Comparison of ENCODE assay signal across 10 cellular contexts in genomic region chrX:3549442-3549875, GRCh38.
DNase-seq lines count a peak whose midpoint lies in the region; ATAC-seq and TF ChIP-seq lines count a peak whose summit lies in the region.
"Had no signal": no experiment of that assay in that cellular context is flagged by ENCODE, and none has a peak within 500 bp of the region (broad histone marks: within the 10 kb centered on the region; RNA-seq: fewer than 3 reads in every experiment).

No MANE protein-coding gene starts in this region.

- no peak overlapping the region for H3T11ph ChIP-seq in H9 (ENCODE audit: low read length)

- H3K27ac ChIP-seq in A673 (ENCODE audit: low read depth, low read length, poor library complexity, severe bottlenecking) (no peak overlapping the region), H9 (ENCODE audit: insufficient read length, low read depth, low read length) (no peak overlapping the region)
- no peak overlapping the region for H3K27ac ChIP-seq in effector memory CD4-positive, alpha-beta T cell (ENCODE audit: insufficient read depth, low read length, poor library complexity, severe bottlenecking)

- CTCF ChIA-PET in A673 (lab: Charles Lee): interaction anchor here (0.7 kb wide), 1 partner anchor 252 kb away, joined by 3 read pairs; no protein-coding TSS in a partner anchor

- H3K27ac Mint-ChIP-seq in H9 (no peak overlapping the region), natural killer cell (no peak overlapping the region)
- H3K27ac Mint-ChIP-seq: type B pancreatic cell had no signal

- no TSS peak for BruUV-seq in A673 (replicated peaks; lab: Mats Ljungman, UMichigan)

- no peak for TF ChIP-seq CTCF in A673 (conservative IDR thresholded peaks at IDR 0.05; ENCODE audit: low read depth, low read length)
- no peak for TF ChIP-seq CTCF in H9 (conservative IDR thresholded peaks at IDR 0.05)
- TF ChIP-seq CTCF in natural killer cell (IDR thresholded peaks at IDR 0.05): no peak

- DNase-seq in A673 (ENCODE audit: low spot score): peak; percentile 54
- DNase-seq in H9: no peak
- DNase-seq in stimulated activated naive CD4-positive, alpha-beta T cell (lab: John Stamatoyannopoulos, UW): no peak
- DNase-seq in stimulated activated naive CD4-positive, alpha-beta T cell treated with Interleukin-2 at 50 U/mL for 16 hours (lab: John Stamatoyannopoulos, UW): no peak
- DNase-seq in effector memory CD4-positive, alpha-beta T cell: no peak
- no peak for DNase-seq in natural killer cell
- DNase-seq: activated naive CD4-positive, alpha-beta T cell had no signal

- POLR2A ChIA-PET in A673 (lab: Charles Lee; ENCODE audit: low non-redundant PET): no interaction called here

- H3K4me3 ChIP-seq in A673 (ENCODE audit: low read depth, low read length, poor library complexity, severe bottlenecking) (peak overlapping the region; percentile 34), iPS-15b (ENCODE audit: low read depth, low read length) (peak overlapping the region; percentile 8)
- no peak overlapping the region for H3K4me3 ChIP-seq in effector memory CD4-positive, alpha-beta T cell (ENCODE audit: insufficient read depth, low read depth, low read length, poor library complexity, severe bottlenecking)

- H2AFZ ChIP-seq in H9 (ENCODE audit: low read length): no peak overlapping the region

- H4K20me1 ChIP-seq in H9 (ENCODE audit: control insufficient read depth, insufficient read depth, insufficient read length): no peaks in the 10 kb centered on the region

- no peak overlapping the region for H3K14ac ChIP-seq in H9 (ENCODE audit: insufficient read depth, low read length)

- no peaks in the 10 kb centered on the region for H3K79me1 ChIP-seq in H9 (ENCODE audit: insufficient read depth, low read depth, low read length, poor library complexity, severe bottlenecking)

- WGBS in H9 (ENCODE audit: extremely low coverage, insufficient read length, low lambda C conversion rate): no CpG with 5 or more reads among the region's 12 CpGs

- intact Hi-C loops in A673 (cut with micrococcal nuclease; ENCODE audit: unreplicated experiment): loop anchor here (5.0 kb wide), 1 partner anchor 432 kb away; no protein-coding TSS in a partner anchor
- intact Hi-C loops in natural killer cell (cut with micrococcal nuclease): no loop called here

- H3K79me2 ChIP-seq in H9 (ENCODE audit: insufficient read depth, low read length): no peaks in the 10 kb centered on the region

- H3K4ac ChIP-seq in H9 (ENCODE audit: low read depth, low read length): no peak overlapping the region

- no peaks in the 10 kb centered on the region for H3K36me3 Mint-ChIP-seq in H9 (ENCODE audit: insufficient read depth in 1 of 3, low read depth in 3 of 3)
- H3K36me3 Mint-ChIP-seq in natural killer cell: no peaks in the 10 kb centered on the region
- H3K36me3 Mint-ChIP-seq: type B pancreatic cell had no signal

- H4K8ac ChIP-seq in H9 (replicated peaks; ENCODE audit: insufficient read length, low read depth, low read length): no peak overlapping the region

- no peak overlapping the region for H3K23ac ChIP-seq in H9 (ENCODE audit: insufficient read length, low read depth, low read length)

- no peak overlapping the region for H4K5ac ChIP-seq in H9 (ENCODE audit: insufficient read length, low read depth, low read length)

- H3K36me3 ChIP-seq in A673 (ENCODE audit: insufficient read depth, low read length, poor library complexity, severe bottlenecking): no peaks in the 10 kb centered on the region
- H3K36me3 ChIP-seq in iPS-15b (ENCODE audit: control insufficient read depth, insufficient read depth, low read length): no peaks in the 10 kb centered on the region
- no peaks in the 10 kb centered on the region for H3K36me3 ChIP-seq in effector memory CD4-positive, alpha-beta T cell (ENCODE audit: control insufficient read depth, insufficient read depth, low read length)

- H2BK12ac ChIP-seq in H9 (ENCODE audit: insufficient read length, low read depth, low read length): no peak overlapping the region

- no peak overlapping the region for H3K56ac ChIP-seq in H9 (ENCODE audit: insufficient read length, low read depth, low read length)

- ATAC-seq in SK-N-SH treated with all-trans-retinoic acid at 6 μM for 48 hours (peak; percentile 39; the same call in 1 of the 3 replicates), natural killer cell (no peak)

- H3K4me1 Mint-ChIP-seq in H9 (peaks cover 22 to 23% of the 10 kb centered on the region in 2 experiments), natural killer cell (no peaks in the 10 kb centered on the region)

- H2AK5ac ChIP-seq in H9 (ENCODE audit: insufficient read length, low read length): no peak overlapping the region

- H3K4me2 ChIP-seq in H9 (ENCODE audit: insufficient read depth, insufficient read length, low read length): no peak overlapping the region

- no peak overlapping the region for H2BK20ac ChIP-seq in H9 (ENCODE audit: low read depth, low read length, poor library complexity, severe bottlenecking)

- H3K4me1 ChIP-seq in A673 (ENCODE audit: insufficient read depth, low read length, poor library complexity, severe bottlenecking): no peaks in the 10 kb centered on the region
- H3K4me1 ChIP-seq in H9 (ENCODE audit: insufficient read depth, low read length): no peaks in the 10 kb centered on the region
- peaks cover 2% of the 10 kb centered on the region for H3K4me1 ChIP-seq in iPS-15b (ENCODE audit: control insufficient read depth, insufficient read depth, low read length)
- H3K4me1 ChIP-seq in effector memory CD4-positive, alpha-beta T cell (ENCODE audit: control insufficient read depth, insufficient read depth, low read length, poor library complexity, severe bottlenecking): no peaks in the 10 kb centered on the region

- H2BK120ac ChIP-seq in H9 (ENCODE audit: low read depth, low read length, poor library complexity, severe bottlenecking): no peak overlapping the region

- no peak overlapping the region for H2BK15ac ChIP-seq in H9 (ENCODE audit: low read depth, low read length)

- peak overlapping the region; percentile 53 for H3K18ac ChIP-seq in H9 (ENCODE audit: insufficient read length, low read depth, low read length)

- H3K27me3 Mint-ChIP-seq in H9 (ENCODE audit: low read depth): peaks cover 11% of the 10 kb centered on the region
- peaks cover 0 to 16% of the 10 kb centered on the region in 2 donors for H3K27me3 Mint-ChIP-seq in natural killer cell (ENCODE audit: low read depth in 2 of 2)
- H3K27me3 Mint-ChIP-seq: type B pancreatic cell had no signal

- H3K9ac ChIP-seq in H9 (ENCODE audit: extremely low read depth, insufficient read length, low read length): no peak overlapping the region
- no peak overlapping the region for H3K9ac ChIP-seq in iPS-15b (ENCODE audit: low read depth, low read length)

- H3K27me3 ChIP-seq in A673 (replicated peaks; ENCODE audit: insufficient read depth, low read depth, low read length, poor library complexity) (no peaks in the 10 kb centered on the region), H9 (ENCODE audit: insufficient read depth, low read length) (no peaks in the 10 kb centered on the region), iPS-15b (ENCODE audit: control insufficient read depth, insufficient read depth, low read length) (no peaks in the 10 kb centered on the region)
- no peaks in the 10 kb centered on the region for H3K27me3 ChIP-seq in effector memory CD4-positive, alpha-beta T cell (replicated peaks; ENCODE audit: control insufficient read depth, insufficient read depth, low read length, poor library complexity, severe bottlenecking)

- H3K9me3 Mint-ChIP-seq in H9: 0 out of 5 replicates have a peak, but pooled peaks cover 0 to 3% of the 10 kb centered on the region in 2 experiments
- H3K9me3 Mint-ChIP-seq in natural killer cell: no peaks in the 10 kb centered on the region
- H3K9me3 Mint-ChIP-seq: type B pancreatic cell had no signal

- H3K9me3 ChIP-seq in A673 (ENCODE audit: low read depth, low read length, poor library complexity, severe bottlenecking) (no peaks in the 10 kb centered on the region), H9 (ENCODE audit: control insufficient read depth, low read depth, low read length) (no peaks in the 10 kb centered on the region), iPS-15b (ENCODE audit: control insufficient read depth, insufficient read depth, low read length) (no peaks in the 10 kb centered on the region)
- H3K9me3 ChIP-seq in effector memory CD4-positive, alpha-beta T cell (ENCODE audit: control insufficient read depth, low read length): no peaks in the 10 kb centered on the region

- no peak overlapping the region for H4K91ac ChIP-seq in H9 (ENCODE audit: insufficient read length, low read depth, low read length)

- no peak overlapping the region for H2BK5ac ChIP-seq in H9 (ENCODE audit: insufficient read length, low read length)

- peak overlapping the region in 1 of 2 experiments; percentile 48; a peak in 2 of 5 replicates for H3K4me3 Mint-ChIP-seq in H9
- no peak overlapping the region for H3K4me3 Mint-ChIP-seq in natural killer cell
- H3K4me3 Mint-ChIP-seq: type B pancreatic cell had no signal

- no peaks in the 10 kb centered on the region for H3K23me2 ChIP-seq in H9 (ENCODE audit: insufficient read length, low read depth, low read length, poor library complexity, severe bottlenecking)

TF ChIP-seq in SK-N-SH treated with all-trans-retinoic acid at 6 μM for 48 hours, 23 proteins besides CTCF, POLR2A, EP300 and RAD21 (continues in another document):
- TF ChIP-seq ZC3H10 (CRISPR knock-in tag; IDR thresholded peaks at IDR 0.05) (no peak), TCF4 (CRISPR knock-in tag; IDR thresholded peaks at IDR 0.05; ENCODE audit: borderline replicate concordance) (no peak), POU6F1 (CRISPR knock-in tag; IDR thresholded peaks at IDR 0.05; ENCODE audit: borderline replicate concordance, low read depth) (no peak)
